1 cellular context compared by ENCODE assay signal in the genomic region with DNA sequence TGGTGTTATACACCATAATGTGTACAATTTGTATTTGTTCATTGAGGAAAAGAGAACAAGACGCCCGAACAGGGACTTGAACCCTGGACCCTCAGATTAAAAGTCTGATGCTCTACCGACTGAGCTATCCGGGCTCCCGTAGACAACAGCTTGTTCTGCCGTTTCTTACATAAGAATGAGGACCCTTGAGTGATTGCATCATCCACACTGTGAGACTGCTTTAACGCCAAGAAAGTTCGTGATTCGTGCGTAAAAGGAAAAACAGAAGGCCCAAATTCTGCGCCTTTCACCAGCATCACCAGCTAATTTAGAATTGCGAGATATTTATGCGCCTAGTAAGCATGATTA.
TF ChIP-seq lines count a peak whose summit lies in the region.

No MANE protein-coding gene starts in this region.

TF ChIP-seq in WTC11, 78 proteins besides CTCF, POLR2A, EP300 and RAD21 (continued from another document):
- TF ChIP-seq, protein P1, sequence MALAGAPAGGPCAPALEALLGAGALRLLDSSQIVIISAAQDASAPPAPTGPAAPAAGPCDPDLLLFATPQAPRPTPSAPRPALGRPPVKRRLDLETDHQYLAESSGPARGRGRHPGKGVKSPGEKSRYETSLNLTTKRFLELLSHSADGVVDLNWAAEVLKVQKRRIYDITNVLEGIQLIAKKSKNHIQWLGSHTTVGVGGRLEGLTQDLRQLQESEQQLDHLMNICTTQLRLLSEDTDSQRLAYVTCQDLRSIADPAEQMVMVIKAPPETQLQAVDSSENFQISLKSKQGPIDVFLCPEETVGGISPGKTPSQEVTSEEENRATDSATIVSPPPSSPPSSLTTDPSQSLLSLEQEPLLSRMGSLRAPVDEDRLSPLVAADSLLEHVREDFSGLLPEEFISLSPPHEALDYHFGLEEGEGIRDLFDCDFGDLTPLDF (CRISPR knock-in tag; IDR thresholded peaks at IDR 0.05) = no peak
- TF ChIP-seq NR1H2 (CRISPR knock-in tag; IDR thresholded peaks at IDR 0.05) = no peak
- TF ChIP-seq, protein P2, sequence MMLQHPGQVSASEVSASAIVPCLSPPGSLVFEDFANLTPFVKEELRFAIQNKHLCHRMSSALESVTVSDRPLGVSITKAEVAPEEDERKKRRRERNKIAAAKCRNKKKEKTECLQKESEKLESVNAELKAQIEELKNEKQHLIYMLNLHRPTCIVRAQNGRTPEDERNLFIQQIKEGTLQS (CRISPR knock-in tag; conservative IDR thresholded peaks at IDR 0.05) = peak; percentile 100
- no peak for TF ChIP-seq GRHL2 (CRISPR knock-in tag; IDR thresholded peaks at IDR 0.05; ENCODE audit: insufficient replicate concordance, severe bottlenecking)
- no peak for TF ChIP-seq MXD4 (CRISPR knock-in tag; IDR thresholded peaks at IDR 0.05; ENCODE audit: borderline replicate concordance)
- no peak for TF ChIP-seq JAZF1 (CRISPR knock-in tag; IDR thresholded peaks at IDR 0.05)
- TF ChIP-seq ZNF423 (CRISPR knock-in tag; IDR thresholded peaks at IDR 0.05) = no peak
- no peak for TF ChIP-seq ZNF671 (CRISPR knock-in tag; IDR thresholded peaks at IDR 0.05)
- TF ChIP-seq RORB (CRISPR knock-in tag; IDR thresholded peaks at IDR 0.05) = peak; percentile 64; the same call in 1 of the 2 replicates
